In the genomic region with DNA sequence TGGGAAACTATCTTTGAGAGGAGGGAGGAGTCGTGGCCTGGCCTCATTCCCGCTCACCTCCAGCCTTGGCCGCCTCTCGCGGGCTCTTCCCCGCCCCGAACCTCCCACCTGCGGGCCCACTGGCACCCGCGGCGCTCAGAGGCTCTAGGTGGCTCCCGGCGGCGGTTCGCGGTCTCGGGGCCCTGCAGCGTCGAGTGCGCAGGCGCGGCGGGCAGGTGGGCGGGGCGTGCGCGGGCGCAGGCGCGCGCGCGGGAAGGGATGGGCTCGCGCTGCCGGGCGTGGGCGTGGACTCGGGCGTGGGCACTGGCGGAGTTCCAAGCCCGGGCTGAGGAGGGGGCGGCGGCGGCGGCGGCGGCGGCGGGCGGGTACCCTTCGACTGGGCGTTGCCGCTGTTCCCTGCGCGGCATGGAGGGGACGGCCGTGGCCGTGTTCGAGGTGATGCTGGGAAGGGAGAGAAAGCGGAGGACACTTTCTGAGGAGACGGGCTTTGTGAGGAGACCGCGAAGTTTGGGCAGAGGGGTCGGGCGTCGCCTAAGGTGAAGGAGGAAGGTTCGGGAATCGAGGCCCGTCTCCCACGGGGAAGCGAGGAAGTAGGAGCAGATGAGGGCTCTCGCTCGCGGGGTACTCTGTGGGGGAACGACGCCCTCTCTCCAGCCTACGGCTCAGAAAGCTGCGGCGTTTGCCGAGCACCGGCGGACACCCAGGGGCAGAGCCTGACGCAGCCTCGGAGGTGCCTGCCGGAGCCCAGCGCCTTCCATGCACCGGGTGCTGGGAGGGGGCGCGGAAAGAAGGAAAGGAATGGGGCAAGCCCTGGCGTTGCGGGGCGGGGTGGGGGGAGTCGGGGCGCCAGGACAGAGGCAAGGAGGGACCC, we compare ENCODE assay signal across 8 cellular contexts. TPM values are rescaled to one million over a fixed set of nuclear protein-coding genes. Genes with fewer than 3 reads are reported as not detected.
DNase-seq lines count a peak whose midpoint lies in the region; ATAC-seq, FAIRE-seq and TF ChIP-seq lines count a peak whose summit lies in the region.

No MANE protein-coding gene starts in this region.

- no peak for TF ChIP-seq EP300 in HepG2 (IDR thresholded peaks at IDR 0.05; ENCODE audit: low read depth in 2 of 2, low read length in 2 of 2)
- TF ChIP-seq EP300 in HepG2 (CRISPR knock-in tag; IDR thresholded peaks at IDR 0.05; ENCODE audit: borderline replicate concordance): no peak

- POLR2A ChIA-PET in HepG2 (lab: Yijun Ruan, JAX): interaction anchor here (0.8 to 1.0 kb wide), 2 partner anchors 11 to 26 kb away, joined by 3 to 4 read pairs; no protein-coding TSS in a partner anchor

- H3K4me1 ChIP-seq in HepG2 (ENCODE audit: insufficient read depth, low read length): peaks cover 22% of the 10 kb centered on the region

- under 1% methylated on average over 28 of the region's 95 CpGs for WGBS in HepG2 (ENCODE audit: low lambda C conversion rate)

- peak overlapping the region; percentile 87 for H3K4me2 ChIP-seq in HepG2 (ENCODE audit: low read depth, low read length)

- H4K20me1 ChIP-seq in HepG2 (ENCODE audit: insufficient read depth, low read length): no peaks in the 10 kb centered on the region

- in situ Hi-C loops in HepG2 (cut with HindIII; ENCODE audit: extremely low pct_ligation_motif_present, low pct_unique_long_range_greater_than_20kb): no loop called here

- peak overlapping the region; percentile 80 for H3K9ac ChIP-seq in HepG2 (ENCODE audit: insufficient read depth, low read depth, low read length)

- BruUV-seq in HepG2 (replicated peaks; lab: Mats Ljungman, UMichigan): no TSS peak

- no peaks in the 10 kb centered on the region for H3K9me3 ChIP-seq in HepG2 (ENCODE audit: low read length)

- DNase-seq in Ammon's horn (ENCODE audit: low spot score) (peak; percentile 86), GM19239 (ENCODE audit: insufficient read length, low spot score) (peak; percentile 97), NCI-H526 (lab: John Stamatoyannopoulos, UW) (peak; percentile 77 to 95), dedifferentiated amniotic fluid mesenchymal stem cell (ENCODE audit: extremely low spot score) (peak; percentile 65), HepG2 (ENCODE audit: low spot score) (peak; percentile 58)
- DNase-seq in activated CD4-positive, alpha-beta T cell treated with anti-CD3 and anti-CD28 coated beads, Interleukin-2, amount 50 U/mL, for 1 hour: peak; percentile 87
- DNase-seq in stimulated activated CD4-positive, alpha-beta T cell treated with anti-CD3 and anti-CD28 coated beads, Interleukin-4, amount 100 ng/mL, for 1 hour: peak; percentile 88

- intact Hi-C loops in HepG2 (cut with micrococcal nuclease; ENCODE audit: unreplicated experiment): no loop called here

- no peaks in the 10 kb centered on the region for H3K36me3 ChIP-seq in HepG2 (replicated peaks in 1 of 2; ENCODE audit: control insufficient read depth in 1 of 2, insufficient read depth in 2 of 2, low read length in 2 of 2)

- no peak for TF ChIP-seq RAD21 in HepG2 (CRISPR knock-in tag; IDR thresholded peaks at IDR 0.05)

- TF ChIP-seq POLR2A in HepG2 (IDR thresholded peaks at IDR 0.05; ENCODE audit: insufficient read depth in 1 of 2, low read depth in 2 of 2, low read length in 2 of 2): peak in 1 of 2 experiments; percentile 74; a peak in 2 of 4 replicates

- peaks cover 0 to 3% of the 10 kb centered on the region in 2 experiments; a peak in 2 of 5 replicates for H3K27me3 ChIP-seq in HepG2 (ENCODE audit: control insufficient read depth in 1 of 2, insufficient read depth in 2 of 2, low read length in 2 of 2)

- CTCF ChIA-PET in HepG2 (lab: Yijun Ruan, JAX; ENCODE audit: low intra/inter-chr PET ratio, low total read pairs): no interaction called here

- FAIRE-seq in GM19239 (lab: Jason Lieb, UNC): peak; percentile 79
- FAIRE-seq in HepG2 (lab: Jason Lieb, UNC): no peak

- H3K27ac ChIP-seq in HepG2 (ENCODE audit: extremely low read length, insufficient read depth, low read length): peak overlapping the region; percentile 60

- H2AFZ ChIP-seq in HepG2 (ENCODE audit: low read length): peak overlapping the region; percentile 72

- H3K4me3 ChIP-seq in HepG2 (replicated peaks in 1 of 3; ENCODE audit: insufficient read depth in 1 of 3, low read depth in 2 of 3, low read length in 3 of 3): peak overlapping the region; percentile 87 to 95 (median 91)

- TF ChIP-seq CTCF in HepG2 (CRISPR knock-in tag; IDR thresholded peaks at IDR 0.05): no peak

- no peaks in the 10 kb centered on the region for H3K79me2 ChIP-seq in HepG2 (ENCODE audit: insufficient read depth, low read length)

- ATAC-seq in HG03457 (IDR thresholded peaks at IDR 0.05; ENCODE audit: unreplicated experiment): peak; percentile 51
- ATAC-seq in HepG2: peak; percentile 87

TF ChIP-seq in HepG2, 621 proteins besides CTCF, POLR2A, EP300 and RAD21 (continues in another document):
- TF ChIP-seq KDM6A (CRISPR knock-in tag; IDR thresholded peaks at IDR 0.05; ENCODE audit: low read depth): no peak
- TF ChIP-seq, protein P1, sequence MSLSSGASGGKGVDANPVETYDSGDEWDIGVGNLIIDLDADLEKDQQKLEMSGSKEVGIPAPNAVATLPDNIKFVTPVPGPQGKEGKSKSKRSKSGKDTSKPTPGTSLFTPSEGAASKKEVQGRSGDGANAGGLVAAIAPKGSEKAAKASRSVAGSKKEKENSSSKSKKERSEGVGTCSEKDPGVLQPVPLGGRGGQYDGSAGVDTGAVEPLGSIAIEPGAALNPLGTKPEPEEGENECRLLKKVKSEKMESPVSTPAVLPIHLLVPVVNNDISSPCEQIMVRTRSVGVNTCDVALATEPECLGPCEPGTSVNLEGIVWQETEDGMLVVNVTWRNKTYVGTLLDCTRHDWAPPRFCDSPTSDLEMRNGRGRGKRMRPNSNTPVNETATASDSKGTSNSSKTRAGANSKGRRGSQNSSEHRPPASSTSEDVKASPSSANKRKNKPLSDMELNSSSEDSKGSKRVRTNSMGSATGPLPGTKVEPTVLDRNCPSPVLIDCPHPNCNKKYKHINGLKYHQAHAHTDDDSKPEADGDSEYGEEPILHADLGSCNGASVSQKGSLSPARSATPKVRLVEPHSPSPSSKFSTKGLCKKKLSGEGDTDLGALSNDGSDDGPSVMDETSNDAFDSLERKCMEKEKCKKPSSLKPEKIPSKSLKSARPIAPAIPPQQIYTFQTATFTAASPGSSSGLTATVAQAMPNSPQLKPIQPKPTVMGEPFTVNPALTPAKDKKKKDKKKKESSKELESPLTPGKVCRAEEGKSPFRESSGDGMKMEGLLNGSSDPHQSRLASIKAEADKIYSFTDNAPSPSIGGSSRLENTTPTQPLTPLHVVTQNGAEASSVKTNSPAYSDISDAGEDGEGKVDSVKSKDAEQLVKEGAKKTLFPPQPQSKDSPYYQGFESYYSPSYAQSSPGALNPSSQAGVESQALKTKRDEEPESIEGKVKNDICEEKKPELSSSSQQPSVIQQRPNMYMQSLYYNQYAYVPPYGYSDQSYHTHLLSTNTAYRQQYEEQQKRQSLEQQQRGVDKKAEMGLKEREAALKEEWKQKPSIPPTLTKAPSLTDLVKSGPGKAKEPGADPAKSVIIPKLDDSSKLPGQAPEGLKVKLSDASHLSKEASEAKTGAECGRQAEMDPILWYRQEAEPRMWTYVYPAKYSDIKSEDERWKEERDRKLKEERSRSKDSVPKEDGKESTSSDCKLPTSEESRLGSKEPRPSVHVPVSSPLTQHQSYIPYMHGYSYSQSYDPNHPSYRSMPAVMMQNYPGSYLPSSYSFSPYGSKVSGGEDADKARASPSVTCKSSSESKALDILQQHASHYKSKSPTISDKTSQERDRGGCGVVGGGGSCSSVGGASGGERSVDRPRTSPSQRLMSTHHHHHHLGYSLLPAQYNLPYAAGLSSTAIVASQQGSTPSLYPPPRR (CRISPR knock-in tag; IDR thresholded peaks at IDR 0.05; ENCODE audit: borderline replicate concordance): peak; percentile 38; the same call in 1 of the 2 replicates
- TF ChIP-seq RBAK (CRISPR knock-in tag; IDR thresholded peaks at IDR 0.05): no peak
- no peak for TF ChIP-seq HNF4A (CRISPR knock-in tag; IDR thresholded peaks at IDR 0.05)
- no peak for TF ChIP-seq MAFG (CRISPR knock-in tag; IDR thresholded peaks at IDR 0.05)
- no peak; the same call in 1 of the 2 replicates for TF ChIP-seq PAX8 (CRISPR knock-in tag; IDR thresholded peaks at IDR 0.05; ENCODE audit: borderline replicate concordance)
- TF ChIP-seq FOXA3 (CRISPR knock-in tag; IDR thresholded peaks at IDR 0.05): no peak
- TF ChIP-seq NR2F6 (IDR thresholded peaks at IDR 0.05): no peak
- no peak for TF ChIP-seq NR2F6 (CRISPR knock-in tag; IDR thresholded peaks at IDR 0.05)

RNA-seq across cellular contexts. Expression of a gene that starts 15.7 kb away (rescaled TPM):
- total RNA-seq in HepG2 (2016; rRNA removed; fragmentation: Illumina TruSeq; extraction: Trizol): 1.2 and 4.0 TPM in 2 replicates
- 0.51 and 1.1 TPM in 2 replicates for total RNA-seq in HepG2 (2016; cell fraction: cytosol; rRNA removed; fragmentation: Illumina TruSeq; extraction: Trizol; ENCODE audit: low read depth)
- total RNA-seq in HepG2 (2016; cell fraction: insoluble cytoplasmic fraction; rRNA removed; fragmentation: Illumina TruSeq; extraction: Trizol): 1.4 and 4.7 TPM in 2 replicates
- total RNA-seq in HepG2 (2016; cell fraction: membrane; rRNA removed; fragmentation: Illumina TruSeq; extraction: Trizol): 0.34 and 0.53 TPM in 2 replicates
- 5.5 and 7.1 TPM in 2 replicates for total RNA-seq in HepG2 (2016; cell fraction: nucleus; rRNA removed; fragmentation: Illumina TruSeq; extraction: Trizol)
- 0.65 and 2.0 TPM in 2 replicates for polyA plus RNA-seq in HepG2 (2011; rRNA removed)
- 0.69 and 0.91 TPM in 2 replicates for polyA plus RNA-seq in HepG2 (2011; cell fraction: cytosol; rRNA removed)
- polyA plus RNA-seq in HepG2 (2011; cell fraction: nucleus; rRNA removed): 8.8 and 9.0 TPM in 2 replicates
- polyA plus RNA-seq in HepG2 (2012): 1.2 and 2.0 TPM in 2 replicates
- 0.15 and 0.21 TPM in 2 replicates for polyA plus RNA-seq in HepG2 (2016; cell fraction: cytosol; fragmentation: Illumina TruSeq; extraction: Trizol; ENCODE audit: low read depth)
- 1.0 and 2.0 TPM in 2 replicates for polyA plus RNA-seq in HepG2 (2016; cell fraction: insoluble cytoplasmic fraction; fragmentation: Illumina TruSeq; extraction: Trizol; ENCODE audit: low read depth)
- 0.35 and 0.48 TPM in 2 replicates for polyA plus RNA-seq in HepG2 (2016; cell fraction: membrane; fragmentation: Illumina TruSeq; extraction: Trizol; ENCODE audit: low read depth)
- 8.1 and 13.3 TPM in 2 replicates for polyA plus RNA-seq in HepG2 (2016; cell fraction: nucleus; fragmentation: Illumina TruSeq; extraction: Trizol; ENCODE audit: insufficient read depth, low read depth)
- 2.5 and 62.0 TPM in 2 replicates for polyA minus RNA-seq in HepG2 (2011; rRNA and poly(A)+ RNA removed; ENCODE audit: low replicate concordance)
- 1.1 and 2.7 TPM in 2 replicates for polyA minus RNA-seq in HepG2 (2011; cell fraction: cytosol; rRNA and poly(A)+ RNA removed)
- 3.5 and 4.8 TPM in 2 replicates for polyA minus RNA-seq in HepG2 (2011; cell fraction: nucleus; rRNA and poly(A)+ RNA removed)

Comparison
In these comparisons a context has a peak if more than half of its experiments do, and no peak if none do; other contexts are left out.
1. Peak in every context shown above with its lines: DNase-seq, ATAC-seq, H3K4me3 ChIP-seq and H3K27ac ChIP-seq.